ENCODE assay signal across 1 cellular context in genomic region chr20:61883867-61884393, GRCh38.
TF ChIP-seq lines count a peak whose summit lies in the region.

No MANE protein-coding gene starts in this region.

TF ChIP-seq in H1, 55 proteins besides CTCF, POLR2A, EP300 and RAD21:
- TF ChIP-seq RBBP5 (IDR thresholded peaks at IDR 0.05; ENCODE audit: borderline replicate concordance, low read depth, low read length), result no peak
